8 cellular contexts compared by ENCODE assay signal in the genomic region with DNA sequence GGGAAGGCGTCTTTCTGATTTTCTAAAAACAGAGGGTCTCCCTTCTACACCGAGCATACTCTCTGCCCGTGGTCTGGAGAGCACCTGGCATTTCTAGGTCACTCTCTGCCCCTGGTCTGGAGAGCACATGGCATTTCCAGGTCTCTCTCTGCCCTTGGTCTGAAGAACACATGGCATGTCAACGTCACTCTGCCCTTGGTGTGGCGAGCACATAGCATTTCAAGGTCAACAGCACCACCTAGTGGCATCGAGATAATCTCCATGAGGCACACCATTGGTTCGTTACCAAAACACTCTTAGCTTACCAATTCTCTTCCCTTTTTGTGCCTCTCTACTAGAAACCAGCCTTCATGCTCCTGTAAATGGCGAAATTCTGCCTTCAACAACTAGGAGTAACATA.
DNase-seq lines count a peak whose midpoint lies in the region; ATAC-seq and TF ChIP-seq lines count a peak whose summit lies in the region.

No MANE protein-coding gene starts in this region.

- peak; percentile 34 for TF ChIP-seq CTCF in smooth muscle cell (IDR thresholded peaks at IDR 0.05; ENCODE audit: borderline replicate concordance, insufficient read depth, poor library complexity, severe bottlenecking)

- H3K27me3 ChIP-seq in smooth muscle cell (ENCODE audit: low read depth) = no peaks in the 10 kb centered on the region

- peak; percentile 64 for ATAC-seq in GM19025 (IDR thresholded peaks at IDR 0.05; ENCODE audit: low read depth, unreplicated experiment)
- peak; percentile 22; the same call in 1 of the 3 replicates for ATAC-seq in SK-N-SH treated with all-trans-retinoic acid at 6 μM for 48 hours

- no peaks in the 10 kb centered on the region for H3K36me3 ChIP-seq in smooth muscle cell (ENCODE audit: low read depth)

- H2AFZ ChIP-seq in smooth muscle cell (ENCODE audit: low read depth) = no peak overlapping the region

- DNase-seq in D341Med (ENCODE audit: low spot score) (peak; percentile 46), HuH-7.5 (ENCODE audit: low spot score) (peak; percentile 11), foreskin melanocyte (peak; percentile 43), smooth muscle cell (lab: John Stamatoyannopoulos, UW; ENCODE audit: unreplicated experiment) (no peak), middle frontal gyrus (ENCODE audit: extremely low spot score, low spot score) (no peak), ecto neural progenitor cell (ENCODE audit: low spot score) (no peak)

- no peak overlapping the region for H3K27ac ChIP-seq in smooth muscle cell (ENCODE audit: low read depth)

- H3K4me3 ChIP-seq in smooth muscle cell = no peak overlapping the region

- no peaks in the 10 kb centered on the region for H3K4me1 ChIP-seq in smooth muscle cell (ENCODE audit: low read depth)

- no peaks in the 10 kb centered on the region for H4K20me1 ChIP-seq in smooth muscle cell (ENCODE audit: low read depth)

- WGBS in smooth muscle cell (ENCODE audit: low lambda C conversion rate) = 74% methylated on average over 8 of the region's 8 CpGs

- H3K9ac ChIP-seq in smooth muscle cell (ENCODE audit: low read depth) = no peak overlapping the region

- peaks cover 6% of the 10 kb centered on the region for H3K9me3 ChIP-seq in smooth muscle cell (replicated peaks; ENCODE audit: low read depth)

- no peak overlapping the region for H3K4me2 ChIP-seq in smooth muscle cell

- no peaks in the 10 kb centered on the region for H3K79me2 ChIP-seq in smooth muscle cell (ENCODE audit: low read depth)

- no peaks in the 10 kb centered on the region for H3F3A ChIP-seq in smooth muscle cell (ENCODE audit: low read depth)

TF ChIP-seq in SK-N-SH treated with all-trans-retinoic acid at 6 μM for 48 hours, 23 proteins besides CTCF, POLR2A, EP300 and RAD21:
- no peak for TF ChIP-seq BACH2 (CRISPR knock-in tag; IDR thresholded peaks at IDR 0.05; ENCODE audit: borderline replicate concordance)
- no peak for TF ChIP-seq ZFP3 (CRISPR knock-in tag; IDR thresholded peaks at IDR 0.05)
- TF ChIP-seq, protein P1, sequence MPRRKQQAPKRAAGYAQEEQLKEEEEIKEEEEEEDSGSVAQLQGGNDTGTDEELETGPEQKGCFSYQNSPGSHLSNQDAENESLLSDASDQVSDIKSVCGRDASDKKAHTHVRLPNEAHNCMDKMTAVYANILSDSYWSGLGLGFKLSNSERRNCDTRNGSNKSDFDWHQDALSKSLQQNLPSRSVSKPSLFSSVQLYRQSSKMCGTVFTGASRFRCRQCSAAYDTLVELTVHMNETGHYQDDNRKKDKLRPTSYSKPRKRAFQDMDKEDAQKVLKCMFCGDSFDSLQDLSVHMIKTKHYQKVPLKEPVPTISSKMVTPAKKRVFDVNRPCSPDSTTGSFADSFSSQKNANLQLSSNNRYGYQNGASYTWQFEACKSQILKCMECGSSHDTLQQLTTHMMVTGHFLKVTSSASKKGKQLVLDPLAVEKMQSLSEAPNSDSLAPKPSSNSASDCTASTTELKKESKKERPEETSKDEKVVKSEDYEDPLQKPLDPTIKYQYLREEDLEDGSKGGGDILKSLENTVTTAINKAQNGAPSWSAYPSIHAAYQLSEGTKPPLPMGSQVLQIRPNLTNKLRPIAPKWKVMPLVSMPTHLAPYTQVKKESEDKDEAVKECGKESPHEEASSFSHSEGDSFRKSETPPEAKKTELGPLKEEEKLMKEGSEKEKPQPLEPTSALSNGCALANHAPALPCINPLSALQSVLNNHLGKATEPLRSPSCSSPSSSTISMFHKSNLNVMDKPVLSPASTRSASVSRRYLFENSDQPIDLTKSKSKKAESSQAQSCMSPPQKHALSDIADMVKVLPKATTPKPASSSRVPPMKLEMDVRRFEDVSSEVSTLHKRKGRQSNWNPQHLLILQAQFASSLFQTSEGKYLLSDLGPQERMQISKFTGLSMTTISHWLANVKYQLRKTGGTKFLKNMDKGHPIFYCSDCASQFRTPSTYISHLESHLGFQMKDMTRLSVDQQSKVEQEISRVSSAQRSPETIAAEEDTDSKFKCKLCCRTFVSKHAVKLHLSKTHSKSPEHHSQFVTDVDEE (CRISPR knock-in tag; IDR thresholded peaks at IDR 0.05) = no peak
- no peak for TF ChIP-seq GLIS3 (CRISPR knock-in tag; IDR thresholded peaks at IDR 0.05)
- TF ChIP-seq TOX (CRISPR knock-in tag; IDR thresholded peaks at IDR 0.05; ENCODE audit: borderline replicate concordance) = no peak

Comparison
In these comparisons a context has a peak if more than half of its experiments do, and no peak if none do; other contexts are left out.
1. DNase-seq: peak in D341Med (single experiment), HuH-7.5 (single experiment) and foreskin melanocyte (single experiment); none in smooth muscle cell (single experiment), middle frontal gyrus (single experiment) and ecto neural progenitor cell (single experiment).